In genomic region chr2:53737091-53737490, GRCh38 we compare ENCODE assay signal across 1 cellular context.
TF ChIP-seq lines count a peak whose summit lies in the region.

No MANE protein-coding gene starts in this region.

TF ChIP-seq in WTC11, 78 proteins besides CTCF, POLR2A, EP300 and RAD21 (continued from another document):
- TF ChIP-seq ATF2 (CRISPR knock-in tag; IDR thresholded peaks at IDR 0.05; ENCODE audit: borderline replicate concordance, low read depth): no peak
- TF ChIP-seq ZNF219 (CRISPR knock-in tag; IDR thresholded peaks at IDR 0.05; ENCODE audit: borderline replicate concordance): no peak
